ENCODE assay signal across 1 cellular context in the genomic region with DNA sequence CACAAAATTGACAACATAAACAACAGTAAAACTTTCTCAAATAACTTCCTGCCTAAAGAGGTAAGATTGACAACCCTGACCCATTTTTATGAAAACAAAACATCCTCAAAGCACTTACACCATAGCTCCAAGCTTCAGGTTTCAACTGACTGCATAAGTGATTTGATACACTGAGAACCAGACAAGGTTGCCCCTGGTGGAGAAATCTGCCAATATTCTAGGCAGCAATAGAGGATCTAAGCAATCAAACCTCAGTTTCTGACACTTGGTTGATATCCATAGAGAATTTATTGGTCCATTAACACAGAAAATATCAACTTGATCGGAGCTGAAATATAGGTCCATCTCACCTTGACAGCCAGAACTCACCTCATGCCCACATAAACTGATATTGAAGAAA.
TF ChIP-seq lines count a peak whose summit lies in the region.

No MANE protein-coding gene starts in this region.

TF ChIP-seq in K562, 482 proteins besides CTCF, POLR2A, EP300 and RAD21 (continued from another document):
- TF ChIP-seq, protein P1, sequence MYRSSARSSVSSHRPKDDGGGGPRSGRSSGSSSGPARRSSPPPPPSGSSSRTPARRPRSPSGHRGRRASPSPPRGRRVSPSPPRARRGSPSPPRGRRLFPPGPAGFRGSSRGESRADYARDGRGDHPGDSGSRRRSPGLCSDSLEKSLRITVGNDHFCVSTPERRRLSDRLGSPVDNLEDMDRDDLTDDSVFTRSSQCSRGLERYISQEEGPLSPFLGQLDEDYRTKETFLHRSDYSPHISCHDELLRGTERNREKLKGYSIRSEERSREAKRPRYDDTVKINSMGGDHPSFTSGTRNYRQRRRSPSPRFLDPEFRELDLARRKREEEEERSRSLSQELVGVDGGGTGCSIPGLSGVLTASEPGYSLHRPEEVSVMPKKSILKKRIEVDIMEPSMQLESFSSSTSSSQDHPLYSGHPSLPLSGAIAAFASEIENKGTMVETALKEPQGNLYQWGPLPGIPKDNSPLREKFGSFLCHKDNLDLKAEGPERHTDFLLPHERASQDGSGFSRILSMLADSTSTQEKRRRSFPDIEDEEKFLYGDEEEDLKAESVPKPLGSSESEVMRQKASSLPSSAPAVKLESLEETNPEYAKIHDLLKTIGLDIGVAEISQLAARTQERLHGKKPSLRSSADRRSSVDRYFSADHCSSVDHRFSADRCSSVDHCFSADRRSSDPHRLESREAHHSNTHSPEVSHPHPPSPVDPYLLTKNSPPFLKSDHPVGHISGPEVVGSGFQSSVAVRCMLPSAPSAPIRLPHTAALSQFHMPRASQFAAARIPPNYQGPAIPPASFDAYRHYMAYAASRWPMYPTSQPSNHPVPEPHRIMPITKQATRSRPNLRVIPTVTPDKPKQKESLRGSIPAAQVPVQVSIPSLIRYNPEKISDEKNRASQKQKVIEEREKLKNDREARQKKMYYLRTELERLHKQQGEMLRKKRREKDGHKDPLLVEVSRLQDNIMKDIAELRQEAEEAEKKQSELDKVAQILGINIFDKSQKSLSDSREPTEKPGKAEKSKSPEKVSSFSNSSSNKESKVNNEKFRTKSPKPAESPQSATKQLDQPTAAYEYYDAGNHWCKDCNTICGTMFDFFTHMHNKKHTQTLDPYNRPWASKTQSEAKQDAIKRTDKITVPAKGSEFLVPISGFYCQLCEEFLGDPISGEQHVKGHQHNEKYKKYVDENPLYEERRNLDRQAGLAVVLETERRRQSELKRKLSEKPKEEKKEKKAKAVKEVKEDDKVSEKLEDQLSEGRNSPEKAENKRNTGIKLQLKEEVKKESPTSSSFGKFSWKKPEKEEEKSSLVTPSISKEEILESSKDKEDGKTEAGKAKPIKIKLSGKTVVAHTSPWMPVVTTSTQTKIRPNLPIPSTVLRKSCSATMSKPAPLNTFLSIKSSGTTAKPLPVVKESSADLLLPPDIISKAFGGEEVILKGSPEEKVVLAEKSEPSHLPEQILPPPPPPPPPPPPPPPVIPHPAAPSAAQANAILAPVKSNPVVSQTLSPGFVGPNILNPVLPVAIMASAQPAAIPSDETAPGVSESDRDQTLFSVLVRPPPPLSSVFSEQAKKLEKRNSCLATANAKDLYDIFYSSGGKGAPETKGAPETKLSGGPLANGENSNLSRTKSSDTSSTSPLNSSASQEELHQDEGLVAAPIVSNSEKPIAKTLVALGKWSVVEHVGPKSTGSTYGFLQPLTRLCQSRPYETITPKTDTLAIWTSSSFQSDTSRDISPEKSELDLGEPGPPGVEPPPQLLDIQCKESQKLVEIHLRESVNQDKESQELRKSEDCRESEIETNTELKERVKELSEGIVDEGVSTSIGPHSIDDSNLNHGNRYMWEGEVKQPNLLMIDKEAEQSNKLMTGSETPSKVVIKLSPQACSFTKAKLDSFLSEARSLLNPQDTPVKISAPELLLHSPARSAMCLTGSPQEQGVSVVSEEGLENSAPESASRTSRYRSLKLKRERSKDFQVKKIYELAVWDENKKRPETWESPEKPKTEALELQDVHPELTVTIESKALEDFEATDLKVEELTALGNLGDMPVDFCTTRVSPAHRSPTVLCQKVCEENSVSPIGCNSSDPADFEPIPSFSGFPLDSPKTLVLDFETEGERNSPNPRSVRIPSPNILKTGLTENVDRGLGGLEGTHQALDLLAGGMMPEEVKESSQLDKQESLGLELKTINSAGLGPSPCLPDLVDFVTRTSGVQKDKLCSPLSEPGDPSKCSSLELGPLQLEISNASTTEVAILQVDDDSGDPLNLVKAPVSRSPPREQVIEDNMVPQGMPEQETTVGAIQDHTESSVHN (IDR thresholded peaks at IDR 0.05; ENCODE audit: borderline replicate concordance in 1 of 2, low read depth in 1 of 2): no peak
